ENCODE assay signal across 8 cellular contexts in genomic region chr10:43648392-43649148, GRCh38. TPM values are rescaled to one million over a fixed set of nuclear protein-coding genes. Genes with fewer than 3 reads are reported as not detected.
DNase-seq lines count a peak whose midpoint lies in the region; ATAC-seq and TF ChIP-seq lines count a peak whose summit lies in the region.

Gene ZNF32 (minus strand): TSS chr10:43648881. CDS start chr10:43646133, 2,748 bp downstream.

- H3K9me3 ChIP-seq in esophagus squamous epithelium: peaks cover 10 to 37% (median 32%) of the 10 kb centered on the region in 3 donors

- peak in 1 of 6 experiments; percentile 11 for TF ChIP-seq CTCF in esophagus squamous epithelium (IDR thresholded peaks at IDR 0.05)

- 0 to 1% methylated on average over 3 to 14 of the region's 89 CpGs for WGBS in esophagus squamous epithelium, 2 donors

- H3K4me3 ChIP-seq in esophagus squamous epithelium: peak within 1 kb of the TSS; percentile 67 to 84 (median 80)

- intact Hi-C loops in esophagus squamous epithelium (cut with DNase I): no loop called here

- H3K27me3 ChIP-seq in esophagus squamous epithelium: peaks cover 0 to 6% (median 0%) of the 10 kb centered on the region in 4 donors

- DNase-seq in D341Med (ENCODE audit: low spot score): peak; percentile 100
- peak; percentile 52 for DNase-seq in HS-5 (ENCODE audit: low read depth)
- DNase-seq in activated T-cell treated with anti-CD3 and anti-CD28 coated beads, Interleukin-2, amount 50 U/mL, for 48 hours: peak; percentile 84 to 87
- peak; percentile 31 for DNase-seq in esophagus squamous epithelium (lab: John Stamatoyannopoulos, UW)
- DNase-seq in myocyte (ENCODE audit: low read depth): peak; percentile 89
- DNase-seq in stimulated activated CD8-positive, alpha-beta memory T cell treated with anti-CD3 and anti-CD28 coated beads, Interleukin-7, amount 100 ng/mL, for 24 hours (ENCODE audit: low read depth): peak; percentile 54

- ATAC-seq in GM21360 (IDR thresholded peaks at IDR 0.05; ENCODE audit: unreplicated experiment): peak; percentile 99

- peaks cover 18 to 28% (median 19%) of the 10 kb centered on the region in 3 donors for H3K36me3 ChIP-seq in esophagus squamous epithelium

- H3K4me1 ChIP-seq in esophagus squamous epithelium: peaks cover 0 to 19% (median 4%) of the 10 kb centered on the region in 3 donors

- peak in 2 of 4 donors; percentile 32 to 50 for TF ChIP-seq POLR2A in esophagus squamous epithelium (IDR thresholded peaks at IDR 0.05)

- H3K27ac ChIP-seq in esophagus squamous epithelium: peak within 1 kb of the TSS; percentile 68 to 88 (median 78)

TF ChIP-seq in PFSK-1, 5 proteins besides CTCF, POLR2A, EP300 and RAD21:
- TF ChIP-seq TAF1 (IDR thresholded peaks at IDR 0.05; ENCODE audit: borderline replicate concordance, insufficient read depth, low read length) (0 out of 2 replicates have a peak, but pooled peaks have one; percentile 38), FOXP2 (optimal IDR thresholded peaks at IDR 0.05; ENCODE audit: borderline replicate concordance, extremely low read depth, extremely low read length, insufficient read depth) (peak; percentile 35), SIN3A (IDR thresholded peaks at IDR 0.05; ENCODE audit: borderline replicate concordance, insufficient read depth, low read length) (no peak), POLR2AphosphoS5 (IDR thresholded peaks at IDR 0.05; ENCODE audit: low read depth, low read length) (peak; percentile 42; the same call in 1 of the 2 replicates)

RNA-seq across cellular contexts. Expression of gene ZNF32, which starts in this region (rescaled TPM):
- polyA plus RNA-seq in PFSK-1 (2012; ENCODE audit: insufficient read length, low read depth): 18.6 TPM
- 10 to 100 TPM; 10.1 to 38.0 (median 19.3) TPM for total RNA-seq in esophagus squamous epithelium
- total RNA-seq in myocyte: 28.6 and 35.2 TPM in 2 replicates
- polyA plus RNA-seq in myocyte (2012): 32.8 TPM

Comparison
In these comparisons a context has a peak if more than half of its experiments do, and no peak if none do; other contexts are left out.
1. Peak in every context shown above with its lines: DNase-seq, ATAC-seq, H3K4me3 ChIP-seq and H3K27ac ChIP-seq.
2. DNase-seq: peak in every context shown above with its lines; median percentile 100 in D341Med; 89 in myocyte; 86 in activated T-cell treated with anti-CD3 and anti-CD28 coated beads, Interleukin-2, amount 50 U/mL, for 48 hours; 54 in stimulated activated CD8-positive, alpha-beta memory T cell treated with anti-CD3 and anti-CD28 coated beads, Interleukin-7, amount 100 ng/mL, for 24 hours; 52 in HS-5; 31 in esophagus squamous epithelium.